7 cellular contexts compared by ENCODE assay signal in genomic region chr5:111639912-111640311, GRCh38.
"Had no signal": no experiment of that assay in that cellular context is flagged by ENCODE, and none has a peak within 500 bp of the region (broad histone marks: within the 10 kb centered on the region; RNA-seq: fewer than 3 reads in every experiment).

No MANE protein-coding gene starts in this region.

- H3K9ac ChIP-seq: KMS-11 had no signal

- H3K4me2 ChIP-seq: KMS-11 had no signal

- H3K36me3 ChIP-seq: HAP-1 had no signal

- DNase-seq: GOT3, H7, Karpas-422, KBM-7 had no signal

- H3K4me3 ChIP-seq: HAP-1 had no signal

- H3K4me1 ChIP-seq: HAP-1 had no signal

- H3K27ac ChIP-seq: HL-60, KMS-11 had no signal
